In genomic region chr22:42495533-42496141, GRCh38 we compare ENCODE assay signal across 9 cellular contexts. TPM values are rescaled to one million over a fixed set of nuclear protein-coding genes. Genes with fewer than 3 reads are reported as not detected.
DNase-seq lines count a peak whose midpoint lies in the region; ATAC-seq, FAIRE-seq and TF ChIP-seq lines count a peak whose summit lies in the region.
"Not testable (repeated sequence)": the region's sequence is repeated elsewhere in the genome, so short reads cannot be mapped to it uniquely, and the experiment has no call there.
"Had no signal": no experiment of that assay in that cellular context is flagged by ENCODE, and none has a peak within 500 bp of the region (broad histone marks: within the 10 kb centered on the region; RNA-seq: fewer than 3 reads in every experiment).

No MANE protein-coding gene starts in this region.

- not testable (repeated sequence) for H3K79me2 ChIP-seq in H9 (ENCODE audit: insufficient read depth, low read length); PC-3 (ENCODE audit: low read length); astrocyte (ENCODE audit: insufficient read depth, low read length)

- not testable (repeated sequence) for H2AK5ac ChIP-seq in H9 (ENCODE audit: insufficient read length, low read length)

- TF ChIP-seq CTCF in H9 (conservative IDR thresholded peaks at IDR 0.05); PC-3 (conservative IDR thresholded peaks at IDR 0.05; ENCODE audit: low read depth, low read length); astrocyte (IDR thresholded peaks at IDR 0.05; ENCODE audit: insufficient read depth, low read depth, low read length); fibroblast of the aortic adventitia (IDR thresholded peaks at IDR 0.05; ENCODE audit: insufficient read depth, low read length): not testable (repeated sequence)

- FAIRE-seq in astrocyte (lab: Jason Lieb, UNC), result not testable (repeated sequence)

- not testable (repeated sequence) for H3T11ph ChIP-seq in H9 (ENCODE audit: low read length)

- H3K56ac ChIP-seq in H9 (ENCODE audit: insufficient read length, low read depth, low read length), result not testable (repeated sequence)

- not testable (repeated sequence) for H2AFZ ChIP-seq in H9 (ENCODE audit: low read length); PC-3 (ENCODE audit: low read length)
- H2AFZ ChIP-seq in astrocyte (ENCODE audit: low read depth, low read length), result peak overlapping the region; percentile 41

- not testable (repeated sequence) for H3K79me1 ChIP-seq in H9 (ENCODE audit: insufficient read depth, low read depth, low read length, poor library complexity, severe bottlenecking)

- not testable (repeated sequence) for H3K4me1 ChIP-seq in H9 (ENCODE audit: insufficient read depth, low read length); PC-3 (ENCODE audit: insufficient read depth, low read length); astrocyte (ENCODE audit: insufficient read depth, low read length)

- ATAC-seq in PC-3, result peak; percentile 38
- ATAC-seq in memory B cell (ENCODE audit: low read depth), result peak; percentile 7
- ATAC-seq in stimulated activated memory B cell treated with anti-CD40 and anti-IgM and Interleukin-4, amounts not matched to agents 10 μg/mL and 1 μg/mL and 100 μg/mL, for 72 hours, result peak; percentile 52

- H3K4me1 Mint-ChIP-seq in H9 (peaks cover 35 to 50% of the 10 kb centered on the region in 2 experiments), memory B cell (peaks cover 10% of the 10 kb centered on the region)
- H3K4me1 Mint-ChIP-seq in astrocyte (ENCODE audit: low read depth, unreplicated experiment), result not testable (repeated sequence)
- peaks cover 19% of the 10 kb centered on the region for H3K4me1 Mint-ChIP-seq in stimulated activated memory B cell treated with anti-CD40 and anti-IgM and Interleukin-4, amounts not matched to agents 10 μg/mL and 1 μg/mL and 100 μg/mL, for 72 hours

- H3K9me2 ChIP-seq in PC-3 (replicated peaks; ENCODE audit: low read length), result not testable (repeated sequence)

- not testable (repeated sequence) for H4K20me1 ChIP-seq in H9 (ENCODE audit: control insufficient read depth, insufficient read depth, insufficient read length); PC-3 (ENCODE audit: low read length); astrocyte (ENCODE audit: insufficient read depth, low read length)

- H3K14ac ChIP-seq in H9 (ENCODE audit: insufficient read depth, low read length), result not testable (repeated sequence)

- H3K4ac ChIP-seq in H9 (ENCODE audit: low read depth, low read length), result not testable (repeated sequence)

- not testable (repeated sequence) for H3K9me3 ChIP-seq in H9 (ENCODE audit: control insufficient read depth, low read depth, low read length); PC-3 (ENCODE audit: low read length); astrocyte (ENCODE audit: insufficient read depth, low read depth, low read length)

- not testable (repeated sequence) for H3K27ac ChIP-seq in H9 (ENCODE audit: insufficient read length, low read depth, low read length); PC-3 (ENCODE audit: low read length); astrocyte (ENCODE audit: low read depth, low read length)

- H3K27me3 Mint-ChIP-seq in H9 (ENCODE audit: low read depth); astrocyte (ENCODE audit: low read depth, unreplicated experiment): not testable (repeated sequence)
- H3K27me3 Mint-ChIP-seq in memory B cell, result peaks cover 11% of the 10 kb centered on the region
- peaks cover 23% of the 10 kb centered on the region for H3K27me3 Mint-ChIP-seq in stimulated activated memory B cell treated with anti-CD40 and anti-IgM and Interleukin-4, amounts not matched to agents 10 μg/mL and 1 μg/mL and 100 μg/mL, for 72 hours

- H2BK15ac ChIP-seq in H9 (ENCODE audit: low read depth, low read length), result not testable (repeated sequence)

- H3K36me3 Mint-ChIP-seq in H9 (ENCODE audit: insufficient read depth in 1 of 3, low read depth in 3 of 3); astrocyte (ENCODE audit: low read depth, unreplicated experiment); memory B cell; stimulated activated memory B cell treated with anti-CD40 and anti-IgM and Interleukin-4, amounts not matched to agents 10 μg/mL and 1 μg/mL and 100 μg/mL, for 72 hours: not testable (repeated sequence)

- BruUV-seq in PC-3 (replicated peaks; lab: Mats Ljungman, UMichigan), result not testable (repeated sequence)

- intact Hi-C loops in PC-3 (cut with micrococcal nuclease), result not testable (repeated sequence)

- H4K91ac ChIP-seq in H9 (ENCODE audit: insufficient read length, low read depth, low read length), result not testable (repeated sequence)

- not testable (repeated sequence) for H3K36me3 ChIP-seq in PC-3 (ENCODE audit: low read depth, low read length); astrocyte (ENCODE audit: insufficient read depth, low read length)

- DNase-seq in DMS53 (lab: John Stamatoyannopoulos, UW), result peak; percentile 73
- peak; percentile 33 for DNase-seq in H9
- DNase-seq in NCI-H146 treated with DMSO at 0.1 percent for 48 hours (lab: John Stamatoyannopoulos, UW; ENCODE audit: unreplicated experiment), result peak; percentile 15
- DNase-seq in PC-3; astrocyte (ENCODE audit: low read depth); memory B cell (ENCODE audit: low spot score in 2 of 2): not testable (repeated sequence)
- peak; percentile 28 for DNase-seq in fibroblast of the aortic adventitia (ENCODE audit: low read depth)

- H2BK12ac ChIP-seq in H9 (ENCODE audit: insufficient read length, low read depth, low read length), result not testable (repeated sequence)

- 0 out of 7 replicates have a peak overlapping the region, but pooled peaks of 1 of the 3 experiments have one; percentile 84 for H3K27ac Mint-ChIP-seq in H9
- not testable (repeated sequence) for H3K27ac Mint-ChIP-seq in astrocyte (ENCODE audit: unreplicated experiment); memory B cell; stimulated activated memory B cell treated with anti-CD40 and anti-IgM and Interleukin-4, amounts not matched to agents 10 μg/mL and 1 μg/mL and 100 μg/mL, for 72 hours

- not testable (repeated sequence) for H4K8ac ChIP-seq in H9 (replicated peaks; ENCODE audit: insufficient read length, low read depth, low read length)

- not testable (repeated sequence) for H3K23ac ChIP-seq in H9 (ENCODE audit: insufficient read length, low read depth, low read length)

- H3K9me3 Mint-ChIP-seq in H9; astrocyte (ENCODE audit: unreplicated experiment); memory B cell; stimulated activated memory B cell treated with anti-CD40 and anti-IgM and Interleukin-4, amounts not matched to agents 10 μg/mL and 1 μg/mL and 100 μg/mL, for 72 hours: not testable (repeated sequence)

- not testable (repeated sequence) for H4K5ac ChIP-seq in H9 (ENCODE audit: insufficient read length, low read depth, low read length)

- not testable (repeated sequence) for H2BK20ac ChIP-seq in H9 (ENCODE audit: low read depth, low read length, poor library complexity, severe bottlenecking)

- CTCF ChIA-PET in PC-3 (lab: Charles Lee), result not testable (repeated sequence)

- not testable (repeated sequence) for H3K4me3 Mint-ChIP-seq in H9; astrocyte (ENCODE audit: unreplicated experiment); stimulated activated memory B cell treated with anti-CD40 and anti-IgM and Interleukin-4, amounts not matched to agents 10 μg/mL and 1 μg/mL and 100 μg/mL, for 72 hours
- H3K4me3 Mint-ChIP-seq in memory B cell, result peak overlapping the region; percentile 3

- not testable (repeated sequence) for H2BK5ac ChIP-seq in H9 (ENCODE audit: insufficient read length, low read length)

- not testable (repeated sequence) for H3K27me3 ChIP-seq in H9 (ENCODE audit: insufficient read depth, low read length); PC-3 (ENCODE audit: low read length); astrocyte (ENCODE audit: insufficient read depth, low read length)

- H3K9ac ChIP-seq in H9 (ENCODE audit: extremely low read depth, insufficient read length, low read length); PC-3 (ENCODE audit: low read length); astrocyte (ENCODE audit: low read length): not testable (repeated sequence)

- POLR2A ChIA-PET in PC-3 (lab: Charles Lee; ENCODE audit: unreplicated experiment), result not testable (repeated sequence)

- not testable (repeated sequence) for H3K23me2 ChIP-seq in H9 (ENCODE audit: insufficient read length, low read depth, low read length, poor library complexity, severe bottlenecking)

- not testable (repeated sequence) for H3K18ac ChIP-seq in H9 (ENCODE audit: insufficient read length, low read depth, low read length)

- not testable (repeated sequence) for H3K4me2 ChIP-seq in H9 (ENCODE audit: insufficient read depth, insufficient read length, low read length); PC-3 (ENCODE audit: low read length); astrocyte (ENCODE audit: low read length)

- no CpG with 5 or more reads among the region's 10 CpGs for WGBS in H9 (ENCODE audit: extremely low coverage, insufficient read length, low lambda C conversion rate)

- H3K4me3 ChIP-seq in PC-3 (ENCODE audit: low read length); astrocyte (ENCODE audit: insufficient read depth, low read depth, low read length); fibroblast of the aortic adventitia (ENCODE audit: low read depth, low read length): not testable (repeated sequence)

- H3F3A ChIP-seq in PC-3 (ENCODE audit: low read length, unreplicated experiment), result not testable (repeated sequence)

- H2BK120ac ChIP-seq in H9 (ENCODE audit: low read depth, low read length, poor library complexity, severe bottlenecking), result not testable (repeated sequence)

RNA-seq across cellular contexts. Expression of gene RRP7A, which starts 24.0 kb away (rescaled TPM):
- total RNA-seq in H9 (2021) (99.3 and 101 TPM in 2 replicates), PC-3 (2014; rRNA removed) (50.2 and 71.9 TPM in 2 replicates), astrocyte (54.9 TPM in 2 replicates), fibroblast of the aortic adventitia (ENCODE audit: low replicate concordance) (12.0 and 18.6 TPM in 2 replicates)

RNA-seq across cellular contexts. Expression of gene SERHL2, which starts 58.1 kb away (rescaled TPM):
- total RNA-seq in H9 (2021) (1.0 and 2.7 TPM in 2 replicates), PC-3 (2014; rRNA removed) (4.9 and 5.4 TPM in 2 replicates), astrocyte (1.2 and 2.2 TPM in 2 replicates), fibroblast of the aortic adventitia (ENCODE audit: low replicate concordance) (2.0 and 2.2 TPM in 2 replicates)
- total RNA-seq: natural killer cell treated with Interleukin-12 subunit alpha and Interleukin-12 subunit beta and Interleukin-15 and Interleukin-18, amount 100 ng/mL, for 72 hours had no signal
